13 cellular contexts compared by ENCODE assay signal in the genomic region with DNA sequence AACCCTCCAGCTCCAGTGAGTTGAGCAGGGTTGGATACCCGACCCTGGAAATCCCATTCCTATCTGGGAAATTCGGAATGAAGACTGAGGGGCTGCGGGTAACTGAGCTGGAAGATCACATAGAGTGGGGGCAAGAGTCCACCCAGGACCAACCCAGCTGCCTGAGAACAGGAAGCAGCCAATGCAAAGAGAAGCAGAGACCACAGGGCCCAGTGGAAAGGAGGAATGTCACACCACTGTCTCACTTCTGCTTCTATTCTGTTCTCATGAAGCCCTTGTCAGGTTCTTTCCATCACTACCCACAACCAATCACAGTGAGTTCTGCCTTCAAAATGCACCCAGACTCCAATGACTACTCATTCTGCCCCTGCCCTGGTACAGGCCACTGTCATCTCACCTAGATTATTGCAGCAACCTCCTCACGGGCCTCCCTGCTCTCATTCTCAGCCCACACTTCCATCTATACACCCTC.
DNase-seq lines count a peak whose midpoint lies in the region; ATAC-seq and TF ChIP-seq lines count a peak whose summit lies in the region.
"Had no signal": no experiment of that assay in that cellular context is flagged by ENCODE, and none has a peak within 500 bp of the region (broad histone marks: within the 10 kb centered on the region; RNA-seq: fewer than 3 reads in every experiment).

No MANE protein-coding gene starts in this region.

- TF ChIP-seq CTCF in GM10266 (IDR thresholded peaks at IDR 0.05; ENCODE audit: control insufficient read depth, insufficient read depth, low read depth, missing control alignments) (no peak), RWPE2 (IDR thresholded peaks at IDR 0.05; ENCODE audit: poor library complexity, severe bottlenecking) (no peak)

- H3K4me3 ChIP-seq in RWPE2 (ENCODE audit: severe bottlenecking) = no peak overlapping the region
- H3K4me3 ChIP-seq: smooth muscle cell had no signal

- no peaks in the 10 kb centered on the region for H3K4me1 ChIP-seq in RWPE2 (ENCODE audit: insufficient read depth, poor library complexity, severe bottlenecking)
- H3K4me1 ChIP-seq: BE2C had no signal

- ATAC-seq in GM19035 (IDR thresholded peaks at IDR 0.05; ENCODE audit: unreplicated experiment) = peak; percentile 65
- peak; percentile 83 for ATAC-seq in HG02798 (IDR thresholded peaks at IDR 0.05; ENCODE audit: poor library complexity, unreplicated experiment)
- no peak for ATAC-seq in RWPE2 (ENCODE audit: low read depth)

- no peaks in the 10 kb centered on the region for H3K9me3 ChIP-seq in RWPE2 (ENCODE audit: severe bottlenecking)
- H3K9me3 ChIP-seq: BE2C had no signal

- no peak overlapping the region for H3K27ac ChIP-seq in RWPE2 (ENCODE audit: poor library complexity, severe bottlenecking)
- H3K27ac ChIP-seq: RWPE1 had no signal

- no peaks in the 10 kb centered on the region for H3K27me3 ChIP-seq in RWPE2 (ENCODE audit: insufficient read depth, poor library complexity, severe bottlenecking)
- H3K27me3 ChIP-seq: BE2C had no signal

- no peaks in the 10 kb centered on the region for H3K36me3 ChIP-seq in RWPE2 (ENCODE audit: low read depth)
- H3K36me3 ChIP-seq: BE2C had no signal

- peak; percentile 83 for DNase-seq in GM10266 (ENCODE audit: extremely low spot score)
- peak; percentile 6 for DNase-seq in RWPE2 (ENCODE audit: low spot score)
- DNase-seq in NCI-H446 (lab: John Stamatoyannopoulos, UW) = no peak
- DNase-seq in stimulated activated naive CD4-positive, alpha-beta T cell treated with Interleukin-2 at 50 U/mL for 16 hours (lab: John Stamatoyannopoulos, UW) = no peak
- DNase-seq in HuH-7 (ENCODE audit: low spot score) = no peak
- no peak for DNase-seq in cerebellar cortex (ENCODE audit: low spot score)
- DNase-seq: activated T-cell treated with anti-CD3 and anti-CD28 coated beads, Interleukin-2, amount 50 U/mL, for 1 hour; BE2C; NCI-H226 had no signal

Comparison
In these comparisons a context has a peak if more than half of its experiments do, and no peak if none do; other contexts are left out.
1. DNase-seq: peak in GM10266 (single experiment) and RWPE2 (single experiment); none in NCI-H446 (0 of 2), stimulated activated naive CD4-positive, alpha-beta T cell treated with Interleukin-2 at 50 U/mL for 16 hours (single experiment), HuH-7 (single experiment) and cerebellar cortex (single experiment).